14 cellular contexts compared by ENCODE assay signal in the genomic region with DNA sequence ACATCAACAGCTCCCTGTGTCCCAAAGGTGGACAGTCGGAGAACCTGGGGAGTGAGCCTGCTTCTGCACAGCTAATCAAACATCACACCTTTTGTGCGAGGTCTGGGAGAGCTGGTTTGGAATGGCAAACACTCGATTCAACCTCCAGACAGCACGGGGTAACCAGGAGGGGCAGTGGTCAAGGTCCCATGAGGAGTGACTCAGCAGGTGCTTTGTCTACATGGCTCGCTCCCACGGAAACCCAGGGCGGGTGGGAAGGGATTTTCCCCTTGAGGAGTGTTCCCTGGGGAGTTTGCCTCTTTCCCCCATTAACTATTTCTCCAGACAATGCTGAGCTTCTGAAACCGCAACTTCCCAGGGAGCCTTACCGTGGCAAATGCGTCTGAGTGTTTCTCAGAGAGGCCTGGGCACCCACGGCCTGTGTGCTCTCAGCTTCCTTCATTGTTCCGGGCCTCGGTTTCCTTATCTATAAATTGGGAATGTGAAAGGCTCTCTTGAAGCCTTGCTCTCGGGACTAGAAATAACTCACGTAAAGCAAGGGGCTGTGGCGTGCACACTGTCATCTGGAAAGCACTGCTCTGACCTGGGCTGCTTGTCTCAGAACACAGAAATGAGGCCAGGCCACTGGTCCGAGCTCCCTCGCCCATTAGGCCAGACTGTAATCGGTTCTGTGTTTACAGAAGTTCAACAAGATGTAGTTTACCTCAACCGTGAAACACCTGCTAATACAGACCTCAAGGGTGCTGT. TPM values are rescaled to one million over a fixed set of nuclear protein-coding genes. Genes with fewer than 3 reads are reported as not detected.
A peak's percentile ranks its signal among the peaks of the same experiment; 100 is the strongest.
DNase-seq lines count a peak whose midpoint lies in the region; ATAC-seq and TF ChIP-seq lines count a peak whose summit lies in the region.
"Had no signal": no experiment of that assay in that cellular context is flagged by ENCODE, and none has a peak within 500 bp of the region (broad histone marks: within the 10 kb centered on the region; RNA-seq: fewer than 3 reads in every experiment).

No MANE protein-coding gene starts in this region.

- H3K9me3 Mint-ChIP-seq in WTC11, result peaks cover 31% of the 10 kb centered on the region

- no peak overlapping the region for H3K4me3 Mint-ChIP-seq in WTC11
- H3K4me3 Mint-ChIP-seq: CD14-positive monocyte had no signal

- H3K4me1 Mint-ChIP-seq in WTC11, result peaks cover 4% of the 10 kb centered on the region

- peaks cover 9% of the 10 kb centered on the region for H3K27me3 Mint-ChIP-seq in WTC11 (ENCODE audit: low read depth)

- POLR2A ChIA-PET in WTC11 (lab: Charles Lee), result interaction anchor here (1.3 kb wide), 1 partner anchor 14 kb away, joined by 4 read pairs; the partner anchor contains the start of gene GTPBP4

- ATAC-seq in GM19438 (IDR thresholded peaks at IDR 0.05; ENCODE audit: low read depth, unreplicated experiment), result peak; percentile 64
- no peak for ATAC-seq in WTC11
- no peak for ATAC-seq in GM21390 (IDR thresholded peaks at IDR 0.05; ENCODE audit: unreplicated experiment)

- no peak for TF ChIP-seq CTCF in WTC11 (IDR thresholded peaks at IDR 0.05)

- peak; percentile 70 for DNase-seq in COLO668 (lab: John Stamatoyannopoulos, UW; ENCODE audit: unreplicated experiment)
- no peak for DNase-seq in WTC11 (ENCODE audit: low spot score)
- peak; percentile 73 for DNase-seq in mesenteric fat pad (ENCODE audit: low spot score)
- DNase-seq in GM19238 (ENCODE audit: insufficient read length, low spot score), result no peak
- DNase-seq in NCI-H2196 treated with DMSO at 0.1 percent for 48 hours (lab: John Stamatoyannopoulos, UW; ENCODE audit: unreplicated experiment), result no peak
- DNase-seq in NCI-H1092 treated with DMSO at 0.1 percent for 48 hours (lab: John Stamatoyannopoulos, UW), result no peak
- DNase-seq: activated naive CD4-positive, alpha-beta T cell; MG63; stimulated activated CD8-positive, alpha-beta memory T cell treated with anti-CD3 and anti-CD28 coated beads, Interleukin-4, amount 100 ng/mL, for 48 hours had no signal

- peaks cover 17% of the 10 kb centered on the region for H3K36me3 Mint-ChIP-seq in WTC11

- no peak overlapping the region for H3K27ac Mint-ChIP-seq in WTC11

- CTCF ChIA-PET in WTC11 (lab: Charles Lee), result no interaction called here

TF ChIP-seq in WTC11, 78 proteins besides CTCF, POLR2A, EP300 and RAD21:
- no peak for TF ChIP-seq TP53 (CRISPR knock-in tag; IDR thresholded peaks at IDR 0.05)
- 0 out of 2 replicates have a peak, but pooled peaks have one; percentile 27 for TF ChIP-seq GABPB1 (CRISPR knock-in tag; IDR thresholded peaks at IDR 0.05)

RNA-seq across cellular contexts. Expression of gene GTPBP4, which starts 14.0 kb away (rescaled TPM):
- 79.5 to 97.4 TPM (median 81.6 TPM) in 3 replicates for total RNA-seq in WTC11 (2021)
- total RNA-seq in mesenteric fat pad, result 59.9 TPM

RNA-seq across cellular contexts. Expression of gene LARP4B, which starts 42.7 kb away (rescaled TPM):
- total RNA-seq in WTC11 (2021), result 83.0 to 91.5 TPM (median 87.1 TPM) in 3 replicates
- 74.7 TPM for total RNA-seq in mesenteric fat pad

RNA-seq across cellular contexts. Expression of gene IDI2, which starts 51.4 kb away (rescaled TPM):
- total RNA-seq in WTC11 (2021) (not detected in 3 replicates), mesenteric fat pad (not detected)
- total RNA-seq: chondrocyte, fibroblast of lung had no signal

Comparison
In these comparisons a context has a peak if more than half of its experiments do, and no peak if none do; other contexts are left out.
1. DNase-seq: peak in COLO668 (single experiment) and mesenteric fat pad (single experiment); none in WTC11 (single experiment), GM19238 (single experiment), NCI-H2196 treated with DMSO at 0.1 percent for 48 hours (single experiment) and NCI-H1092 treated with DMSO at 0.1 percent for 48 hours (single experiment).